ENCODE assay signal across 20 cellular contexts in genomic region chr11:88164320-88164719, GRCh38. TPM values are rescaled to one million over a fixed set of nuclear protein-coding genes. Genes with fewer than 3 reads are reported as not detected.
DNase-seq lines count a peak whose midpoint lies in the region; ATAC-seq lines count a peak whose summit lies in the region.
"Had no signal": no experiment of that assay in that cellular context is flagged by ENCODE, and none has a peak within 500 bp of the region (broad histone marks: within the 10 kb centered on the region; RNA-seq: fewer than 3 reads in every experiment).

No MANE protein-coding gene starts in this region.

- H3K4me3 Mint-ChIP-seq in stimulated activated naive CD8-positive, alpha-beta T cell treated with anti-CD3 and anti-CD28 coated beads, Interleukin-15, amount 100 ng/mL, for 72 hours: no peak overlapping the region
- H3K4me3 Mint-ChIP-seq: CD14-positive monocyte had no signal

- H3K4me1 Mint-ChIP-seq in stimulated activated naive CD8-positive, alpha-beta T cell treated with anti-CD3 and anti-CD28 coated beads, Interleukin-15, amount 100 ng/mL, for 72 hours: no peaks in the 10 kb centered on the region
- H3K4me1 Mint-ChIP-seq: CD14-positive monocyte had no signal

- ATAC-seq in stimulated activated naive CD8-positive, alpha-beta T cell treated with anti-CD3 and anti-CD28 coated beads, Interleukin-15, amount 100 ng/mL, for 72 hours: peak; percentile 66
- no peak for ATAC-seq in stimulated activated naive CD8-positive, alpha-beta T cell treated with anti-CD3 and anti-CD28 coated beads, Interleukin-15, Interleukin-2, amounts not matched to agents 100 U/mL and 50 U/mL, for 24 hours
- peak; percentile 41 for ATAC-seq in GM19452 (IDR thresholded peaks at IDR 0.05; ENCODE audit: unreplicated experiment)
- ATAC-seq: A549, HepG2, Panc1 had no signal

- no peak for DNase-seq in stimulated activated naive CD8-positive, alpha-beta T cell treated with anti-CD3 and anti-CD28 coated beads, Interleukin-15, amount 100 ng/mL, for 72 hours
- no peak for DNase-seq in stimulated activated naive CD8-positive, alpha-beta T cell treated with anti-CD3 and anti-CD28 coated beads, Interleukin-15, Interleukin-2, amounts not matched to agents 100 U/mL and 50 U/mL, for 24 hours
- peak; percentile 1 for DNase-seq in Jurkat, Clone E6-1 (ENCODE audit: low read depth, low spot score)
- DNase-seq in AG20443 (ENCODE audit: low spot score): no peak
- no peak for DNase-seq in NCI-H146 treated with DMSO at 0.1 percent for 48 hours (lab: John Stamatoyannopoulos, UW; ENCODE audit: unreplicated experiment)
- DNase-seq in DMS79 treated with DMSO at 0.1 percent for 48 hours (lab: John Stamatoyannopoulos, UW): no peak
- DNase-seq: COR-L47, DMS53, GM23248, HCEC 1CT, NCI-H1092, NCI-H146, NCI-H2081 treated with DMSO at 0.1 percent for 48 hours, NCI-H2227 treated with DMSO at 0.1 percent for 48 hours, NCI-H524 had no signal

- no peak overlapping the region for H3K27ac Mint-ChIP-seq in stimulated activated naive CD8-positive, alpha-beta T cell treated with anti-CD3 and anti-CD28 coated beads, Interleukin-15, amount 100 ng/mL, for 72 hours
- H3K27ac Mint-ChIP-seq: CD14-positive monocyte had no signal

- peaks cover 0 to 8% of the 10 kb centered on the region in 2 donors for H3K9me3 Mint-ChIP-seq in stimulated activated naive CD8-positive, alpha-beta T cell treated with anti-CD3 and anti-CD28 coated beads, Interleukin-15, amount 100 ng/mL, for 72 hours

- H3K4me3 ChIP-seq in Jurkat, Clone E6-1 (ENCODE audit: low read length): no peak overlapping the region
- H3K4me3 ChIP-seq: A549, GM23248 had no signal

- H3K27me3 Mint-ChIP-seq in stimulated activated naive CD8-positive, alpha-beta T cell treated with anti-CD3 and anti-CD28 coated beads, Interleukin-15, amount 100 ng/mL, for 72 hours: peaks cover 23% of the 10 kb centered on the region

RNA-seq across cellular contexts. Expression of gene RAB38, which starts 10.9 kb away (rescaled TPM):
- polyA plus RNA-seq in Jurkat, Clone E6-1 (2012; ENCODE audit: insufficient read depth, insufficient read length): 1.5 TPM
